Comparison of ENCODE assay signal across 13 cellular contexts in genomic region chr18:48153641-48154481, GRCh38.
DNase-seq lines count a peak whose midpoint lies in the region; ATAC-seq and TF ChIP-seq lines count a peak whose summit lies in the region.
"Had no signal": no experiment of that assay in that cellular context is flagged by ENCODE, and none has a peak within 500 bp of the region (broad histone marks: within the 10 kb centered on the region; RNA-seq: fewer than 3 reads in every experiment).

No MANE protein-coding gene starts in this region.

- H3K9me3 ChIP-seq in MG63 (no peaks in the 10 kb centered on the region), esophagus squamous epithelium (no peaks in the 10 kb centered on the region)
- no peaks in the 10 kb centered on the region for H3K9me3 ChIP-seq in CD8-positive, alpha-beta memory T cell (ENCODE audit: low read length)

- peak; percentile 63 for DNase-seq in MG63
- no peak for DNase-seq in esophagus squamous epithelium (lab: John Stamatoyannopoulos, UW)
- DNase-seq in mesenteric fat pad (ENCODE audit: low spot score) = peak; percentile 86
- no peak for DNase-seq in GF-D8 (lab: John Stamatoyannopoulos, UW)
- DNase-seq in KBM-7 = no peak
- no peak for DNase-seq in CD8-positive, alpha-beta memory T cell
- DNase-seq: activated gamma-delta T cell; hypothalamus; stimulated activated CD4-positive, alpha-beta T cell treated with anti-CD3 and anti-CD28 coated beads, Interleukin-12 subunit alpha, Interleukin-12 subunit beta, amount 100 ng/mL, for 4 hours had no signal

- 41 to 42% methylated on average over 4 of the region's 7 CpGs for WGBS in esophagus squamous epithelium, 2 donors

- no peaks in the 10 kb centered on the region for H3K9me3 Mint-ChIP-seq in CD8-positive, alpha-beta memory T cell
- H3K9me3 Mint-ChIP-seq: dendritic cell treated with granulocyte-macrophage colony-stimulating factor and Interleukin-4, amounts not matched to agents 40 ng/mL and 50 ng/mL, for 4 days had no signal

- no peaks in the 10 kb centered on the region for H3K36me3 ChIP-seq in ACC112 (ENCODE audit: insufficient read depth, low read length)
- no peaks in the 10 kb centered on the region for H3K36me3 ChIP-seq in MG63
- H3K36me3 ChIP-seq in esophagus squamous epithelium = no peaks in the 10 kb centered on the region
- H3K36me3 ChIP-seq in CD8-positive, alpha-beta memory T cell (ENCODE audit: insufficient read depth, low read length) = no peaks in the 10 kb centered on the region

- TF ChIP-seq POLR2A in esophagus squamous epithelium (IDR thresholded peaks at IDR 0.05) = no peak

- no peak overlapping the region for H3K27ac Mint-ChIP-seq in CD8-positive, alpha-beta memory T cell
- H3K27ac Mint-ChIP-seq: dendritic cell treated with granulocyte-macrophage colony-stimulating factor and Interleukin-4, amounts not matched to agents 40 ng/mL and 50 ng/mL, for 4 days had no signal

- POLR2A ChIA-PET in CD8-positive, alpha-beta memory T cell (lab: Charles Lee) = no interaction called here

- ATAC-seq in HG03039 (IDR thresholded peaks at IDR 0.05; ENCODE audit: unreplicated experiment) = no peak

- no peaks in the 10 kb centered on the region for H3K27me3 ChIP-seq in ACC112 (ENCODE audit: insufficient read depth, low read length)
- H3K27me3 ChIP-seq in MG63 = no peaks in the 10 kb centered on the region
- no peaks in the 10 kb centered on the region for H3K27me3 ChIP-seq in esophagus squamous epithelium
- H3K27me3 ChIP-seq in CD8-positive, alpha-beta memory T cell (ENCODE audit: insufficient read depth, low read length, poor library complexity, severe bottlenecking) = no peaks in the 10 kb centered on the region

- intact Hi-C loops in esophagus squamous epithelium (cut with DNase I) = no loop called here

- in situ Hi-C loops in KBM-7 (cut with MboI; ENCODE audit: low pct_unique_long_range_greater_than_20kb, low sequenced_read_pairs) = no loop called here

- H3K4me3 Mint-ChIP-seq in CD8-positive, alpha-beta memory T cell = no peak overlapping the region
- H3K4me3 Mint-ChIP-seq: dendritic cell treated with granulocyte-macrophage colony-stimulating factor and Interleukin-4, amounts not matched to agents 40 ng/mL and 50 ng/mL, for 4 days had no signal

- CTCF ChIA-PET in CD8-positive, alpha-beta memory T cell (lab: Charles Lee) = no interaction called here

- peaks cover 6 to 28% of the 10 kb centered on the region in 2 donors for H3K27me3 Mint-ChIP-seq in CD8-positive, alpha-beta memory T cell

- no peaks in the 10 kb centered on the region for H3K36me3 Mint-ChIP-seq in CD8-positive, alpha-beta memory T cell

- no peaks in the 10 kb centered on the region for H3K79me2 ChIP-seq in ACC112 (ENCODE audit: control insufficient read depth, insufficient read depth, low read length, unreplicated experiment)

- H3K27ac ChIP-seq in ACC112 (ENCODE audit: low read depth, low read length) (peak overlapping the region; percentile 60), esophagus squamous epithelium (peak overlapping the region; percentile 27 to 82 (median 56))
- no peak overlapping the region for H3K27ac ChIP-seq in CD8-positive, alpha-beta memory T cell (ENCODE audit: low read depth, low read length)
- H3K27ac ChIP-seq: KMS-11 had no signal

- TF ChIP-seq CTCF in esophagus squamous epithelium (IDR thresholded peaks at IDR 0.05) = no peak

- H3K4me1 ChIP-seq in ACC112 (ENCODE audit: control insufficient read depth, insufficient read depth, low read length, unreplicated experiment) (peaks cover 34% of the 10 kb centered on the region), esophagus squamous epithelium (peaks cover 4 to 71% (median 52%) of the 10 kb centered on the region in 3 donors)
- H3K4me1 ChIP-seq in CD8-positive, alpha-beta memory T cell (ENCODE audit: insufficient read depth, low read length) = no peaks in the 10 kb centered on the region

- no peak overlapping the region for H2AFZ ChIP-seq in ACC112 (ENCODE audit: low read length, unreplicated experiment)

- H3K4me3 ChIP-seq in ACC112 (ENCODE audit: low read depth, low read length) = no peak overlapping the region
- H3K4me3 ChIP-seq in MG63 = no peak overlapping the region
- H3K4me3 ChIP-seq in esophagus squamous epithelium = no peak overlapping the region
- no peak overlapping the region for H3K4me3 ChIP-seq in CD8-positive, alpha-beta memory T cell (ENCODE audit: low read length)

- H3K4me1 Mint-ChIP-seq in CD8-positive, alpha-beta memory T cell = no peaks in the 10 kb centered on the region

Comparison
In these comparisons a context has a peak if more than half of its experiments do, and no peak if none do; other contexts are left out.
1. DNase-seq: peak in MG63 (single experiment) and mesenteric fat pad (single experiment); none in esophagus squamous epithelium (single experiment), GF-D8 (single experiment), KBM-7 (single experiment) and CD8-positive, alpha-beta memory T cell (0 of 5).